In genomic region chr17:8173056-8173870, GRCh38 we compare ENCODE assay signal across 8 cellular contexts. TPM values are rescaled to one million over a fixed set of nuclear protein-coding genes. Genes with fewer than 3 reads are reported as not detected.
A peak's percentile ranks its signal among the peaks of the same experiment; 100 is the strongest.
DNase-seq lines count a peak whose midpoint lies in the region; ATAC-seq and TF ChIP-seq lines count a peak whose summit lies in the region.

No MANE protein-coding gene starts in this region.

- H3K27me3 Mint-ChIP-seq in endothelial cell (ENCODE audit: unreplicated experiment) = peaks cover 17% of the 10 kb centered on the region
- no peaks in the 10 kb centered on the region for H3K27me3 Mint-ChIP-seq in stimulated activated naive CD8-positive, alpha-beta T cell treated with anti-CD3 and anti-CD28 coated beads, Interleukin-15, Interleukin-2, amounts not matched to agents 100 ng/mL and 50 ng/mL, for 24 hours

- ATAC-seq in GM21447 (IDR thresholded peaks at IDR 0.05; ENCODE audit: unreplicated experiment) = peak; percentile 72

- peaks cover 32% of the 10 kb centered on the region for H3K4me1 Mint-ChIP-seq in endothelial cell (ENCODE audit: unreplicated experiment)
- peaks cover 45% of the 10 kb centered on the region for H3K4me1 Mint-ChIP-seq in stimulated activated naive CD8-positive, alpha-beta T cell treated with anti-CD3 and anti-CD28 coated beads, Interleukin-15, Interleukin-2, amounts not matched to agents 100 ng/mL and 50 ng/mL, for 24 hours (ENCODE audit: low read depth)

- H3K9me3 Mint-ChIP-seq in endothelial cell (ENCODE audit: unreplicated experiment) = no peaks in the 10 kb centered on the region
- no peaks in the 10 kb centered on the region for H3K9me3 Mint-ChIP-seq in stimulated activated naive CD8-positive, alpha-beta T cell treated with anti-CD3 and anti-CD28 coated beads, Interleukin-15, Interleukin-2, amounts not matched to agents 100 ng/mL and 50 ng/mL, for 24 hours

- peak overlapping the region; percentile 87 for H3K4me3 Mint-ChIP-seq in endothelial cell (ENCODE audit: unreplicated experiment)
- H3K4me3 Mint-ChIP-seq in stimulated activated naive CD8-positive, alpha-beta T cell treated with anti-CD3 and anti-CD28 coated beads, Interleukin-15, Interleukin-2, amounts not matched to agents 100 ng/mL and 50 ng/mL, for 24 hours = peak overlapping the region; percentile 83

- H3K27ac Mint-ChIP-seq in endothelial cell (ENCODE audit: unreplicated experiment) = peak overlapping the region; percentile 99
- H3K27ac Mint-ChIP-seq in stimulated activated naive CD8-positive, alpha-beta T cell treated with anti-CD3 and anti-CD28 coated beads, Interleukin-15, Interleukin-2, amounts not matched to agents 100 ng/mL and 50 ng/mL, for 24 hours = peak overlapping the region; percentile 100

- DNase-seq in DMS114 treated with DMSO at 0.1 percent for 48 hours (lab: John Stamatoyannopoulos, UW; ENCODE audit: unreplicated experiment) (peak; percentile 94), HT1080 (ENCODE audit: low read depth) (peak; percentile 99), NOMO-1 (lab: John Stamatoyannopoulos, UW; ENCODE audit: unreplicated experiment in 2 of 2) (peak; percentile 81 to 94), endothelial cell (ENCODE audit: low spot score) (peak; percentile 57), midbrain (lab: John Stamatoyannopoulos, UW) (peak; percentile 92)
- DNase-seq in activated CD8-positive, alpha-beta memory T cell treated with anti-CD3 and anti-CD28 coated beads for 4 hours (ENCODE audit: low read depth in 2 of 2) = peak; percentile 66 to 79

- TF ChIP-seq CTCF in endothelial cell (IDR thresholded peaks at IDR 0.05; ENCODE audit: unreplicated experiment) = no peak

- no peaks in the 10 kb centered on the region for H3K36me3 Mint-ChIP-seq in endothelial cell (ENCODE audit: low read depth, unreplicated experiment)
- H3K36me3 Mint-ChIP-seq in stimulated activated naive CD8-positive, alpha-beta T cell treated with anti-CD3 and anti-CD28 coated beads, Interleukin-15, Interleukin-2, amounts not matched to agents 100 ng/mL and 50 ng/mL, for 24 hours (ENCODE audit: low read depth) = no peaks in the 10 kb centered on the region

RNA-seq across cellular contexts. Expression of gene TMEM107, which starts 2.9 kb away (rescaled TPM):
- total RNA-seq in HT1080 (2014; rRNA removed; shearing (Covaris generic)) = 12.3 and 14.5 TPM in 2 replicates
- polyA plus RNA-seq in HT1080 (2015; cell fraction: cytosol; rRNA removed) = 16.3 and 18.6 TPM in 2 replicates
- 15.3 and 16.0 TPM in 2 replicates for polyA plus RNA-seq in HT1080 (2015; cell fraction: nucleus; rRNA removed)
- total RNA-seq in endothelial cell (ENCODE audit: unreplicated experiment) = 14.6 TPM

RNA-seq across cellular contexts. Expression of gene VAMP2, which starts 10.5 kb away (rescaled TPM):
- 2.7 and 4.6 TPM in 2 replicates for total RNA-seq in HT1080 (2014; rRNA removed; shearing (Covaris generic))
- polyA plus RNA-seq in HT1080 (2015; cell fraction: cytosol; rRNA removed) = 28.6 and 32.3 TPM in 2 replicates
- polyA plus RNA-seq in HT1080 (2015; cell fraction: nucleus; rRNA removed) = 42.1 and 43.6 TPM in 2 replicates
- total RNA-seq in endothelial cell (ENCODE audit: unreplicated experiment) = 19.8 TPM

RNA-seq across cellular contexts. Expression of gene BORCS6, which starts 16.7 kb away (rescaled TPM):
- 6.5 and 9.9 TPM in 2 replicates for total RNA-seq in HT1080 (2014; rRNA removed; shearing (Covaris generic))
- polyA plus RNA-seq in HT1080 (2015; cell fraction: cytosol; rRNA removed) = 3.7 and 3.9 TPM in 2 replicates
- 2.5 and 2.8 TPM in 2 replicates for polyA plus RNA-seq in HT1080 (2015; cell fraction: nucleus; rRNA removed)
- 9.7 TPM for total RNA-seq in endothelial cell (ENCODE audit: unreplicated experiment)

RNA-seq across cellular contexts. Expression of gene PER1, which starts 21.1 kb away (rescaled TPM):
- total RNA-seq in HT1080 (2014; rRNA removed; shearing (Covaris generic)) = 3.2 and 5.2 TPM in 2 replicates
- 3.2 and 4.2 TPM in 2 replicates for polyA plus RNA-seq in HT1080 (2015; cell fraction: cytosol; rRNA removed)
- polyA plus RNA-seq in HT1080 (2015; cell fraction: nucleus; rRNA removed) = 11.2 and 19.3 TPM in 2 replicates
- total RNA-seq in endothelial cell (ENCODE audit: unreplicated experiment) = 30.0 TPM

RNA-seq across cellular contexts. Expression of gene AURKB, which starts 37.1 kb away (rescaled TPM):
- total RNA-seq in HT1080 (2014; rRNA removed; shearing (Covaris generic)) = 147 and 161 TPM in 2 replicates
- polyA plus RNA-seq in HT1080 (2015; cell fraction: cytosol; rRNA removed) = 97.2 and 104 TPM in 2 replicates
- 198 TPM in 2 replicates for polyA plus RNA-seq in HT1080 (2015; cell fraction: nucleus; rRNA removed)
- 21.4 TPM for total RNA-seq in endothelial cell (ENCODE audit: unreplicated experiment)

Comparison
In these comparisons a context has a peak if more than half of its experiments do, and no peak if none do; other contexts are left out.
1. Peak in every context shown above with its lines: DNase-seq and ATAC-seq.